Comparison of ENCODE assay signal across 2 cellular contexts in genomic region chr1:9520411-9520810, GRCh38.
TF ChIP-seq lines count a peak whose summit lies in the region.

No MANE protein-coding gene starts in this region.

TF ChIP-seq in IMR-90, 13 proteins besides CTCF, POLR2A, EP300 and RAD21:
- TF ChIP-seq MAZ (IDR thresholded peaks at IDR 0.05; ENCODE audit: borderline replicate concordance, low read depth, low read length) (no peak), BHLHE40 (IDR thresholded peaks at IDR 0.05; ENCODE audit: low read depth, low read length) (no peak), CHD1 (IDR thresholded peaks at IDR 0.05; ENCODE audit: low read depth, low read length) (no peak), ELK1 (IDR thresholded peaks at IDR 0.05; ENCODE audit: borderline replicate concordance, low read depth, low read length) (no peak), MAFK (IDR thresholded peaks at IDR 0.05; ENCODE audit: low read depth, low read length) (no peak), CEBPB (IDR thresholded peaks at IDR 0.05; ENCODE audit: low read depth, low read length) (no peak)
TF ChIP-seq in IMR-90: peak in this region for 0.

TF ChIP-seq in K562, 482 proteins besides CTCF, POLR2A, EP300 and RAD21:
- TF ChIP-seq ZNF444 (CRISPR knock-in tag; IDR thresholded peaks at IDR 0.05), result no peak
- TF ChIP-seq, protein P1, sequence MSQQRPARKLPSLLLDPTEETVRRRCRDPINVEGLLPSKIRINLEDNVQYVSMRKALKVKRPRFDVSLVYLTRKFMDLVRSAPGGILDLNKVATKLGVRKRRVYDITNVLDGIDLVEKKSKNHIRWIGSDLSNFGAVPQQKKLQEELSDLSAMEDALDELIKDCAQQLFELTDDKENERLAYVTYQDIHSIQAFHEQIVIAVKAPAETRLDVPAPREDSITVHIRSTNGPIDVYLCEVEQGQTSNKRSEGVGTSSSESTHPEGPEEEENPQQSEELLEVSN (IDR thresholded peaks at IDR 0.05; ENCODE audit: borderline replicate concordance in 1 of 2, extremely low read depth in 1 of 2, insufficient read depth in 1 of 2, insufficient read length in 1 of 2, low read depth in 1 of 2, low read length in 1 of 2, poor library complexity in 1 of 2, severe bottlenecking in 1 of 2), result peak in 1 of 2 experiments; percentile 13
TF ChIP-seq in K562: peak in this region for 1.
